Comparison of ENCODE assay signal across 7 cellular contexts in the genomic region with DNA sequence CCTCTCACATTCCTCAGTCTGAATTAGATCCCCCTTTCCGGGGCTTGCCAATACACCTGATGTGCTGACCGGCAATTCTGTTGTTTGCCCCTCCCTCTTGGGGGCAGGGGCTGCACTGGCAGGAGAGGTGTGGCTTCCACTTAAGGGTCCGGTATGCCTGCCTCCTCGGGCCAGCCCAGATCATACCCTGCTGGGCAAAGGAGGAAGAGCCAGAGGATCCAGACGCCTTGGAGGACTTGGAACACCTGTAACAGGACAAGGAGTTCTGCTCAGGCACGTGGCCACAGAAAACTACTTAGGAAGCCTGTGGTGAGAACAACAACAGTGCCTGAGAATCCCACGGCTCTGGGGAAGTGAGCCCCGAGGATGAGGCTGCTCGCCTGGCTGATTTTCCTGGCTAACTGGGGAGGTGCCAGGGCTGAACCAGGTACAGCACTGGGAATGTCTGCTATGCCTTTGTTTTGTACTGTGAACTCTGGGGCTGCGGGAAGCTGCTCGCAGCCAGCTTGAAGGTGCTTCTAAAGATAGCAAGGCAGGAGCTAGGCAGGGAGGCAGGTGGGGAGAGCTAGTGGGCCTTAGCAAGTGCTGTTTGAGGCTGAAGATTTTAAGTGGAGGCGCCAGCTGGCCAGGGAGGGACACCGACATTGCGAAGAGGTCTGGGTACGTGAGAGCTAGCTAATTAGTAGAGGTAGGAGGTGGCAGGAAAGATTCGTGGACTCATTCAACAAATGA. TPM values are rescaled to one million over a fixed set of nuclear protein-coding genes. Genes with fewer than 3 reads are reported as not detected.
DNase-seq lines count a peak whose midpoint lies in the region; ATAC-seq and TF ChIP-seq lines count a peak whose summit lies in the region.

A gene with protein sequence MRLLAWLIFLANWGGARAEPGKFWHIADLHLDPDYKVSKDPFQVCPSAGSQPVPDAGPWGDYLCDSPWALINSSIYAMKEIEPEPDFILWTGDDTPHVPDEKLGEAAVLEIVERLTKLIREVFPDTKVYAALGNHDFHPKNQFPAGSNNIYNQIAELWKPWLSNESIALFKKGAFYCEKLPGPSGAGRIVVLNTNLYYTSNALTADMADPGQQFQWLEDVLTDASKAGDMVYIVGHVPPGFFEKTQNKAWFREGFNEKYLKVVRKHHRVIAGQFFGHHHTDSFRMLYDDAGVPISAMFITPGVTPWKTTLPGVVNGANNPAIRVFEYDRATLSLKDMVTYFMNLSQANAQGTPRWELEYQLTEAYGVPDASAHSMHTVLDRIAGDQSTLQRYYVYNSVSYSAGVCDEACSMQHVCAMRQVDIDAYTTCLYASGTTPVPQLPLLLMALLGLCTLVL (plus strand): TSS at position 183 of the 732 bp plus-strand sequence. CDS start 184 bp downstream, at position 367.

- no peak within 1 kb of the TSS for H3K27ac ChIP-seq in MM.1S (ENCODE audit: low read length)

- peaks cover 13% of the 10 kb centered on the region for H3K27me3 Mint-ChIP-seq in activated T-cell treated with anti-CD3 and anti-CD28 coated beads, Interleukin-2, amount 50 U/mL, for 72 hours (ENCODE audit: low read depth)

- H3K36me3 ChIP-seq in MM.1S (replicated peaks; ENCODE audit: insufficient read depth, low read length) (no peaks in the 10 kb centered on the region), kidney epithelial cell (ENCODE audit: control insufficient read depth, insufficient read depth, low read length) (no peaks in the 10 kb centered on the region)

- H3K9me2 ChIP-seq in MM.1S (replicated peaks; ENCODE audit: insufficient read depth, low read length): no peaks in the 10 kb centered on the region

- no peaks in the 10 kb centered on the region for H4K20me1 ChIP-seq in MM.1S (ENCODE audit: insufficient read depth, low read length)

- H3K9me3 Mint-ChIP-seq in activated T-cell treated with anti-CD3 and anti-CD28 coated beads, Interleukin-2, amount 50 U/mL, for 72 hours: no peaks in the 10 kb centered on the region

- peaks cover 15% of the 10 kb centered on the region for H3K4me1 ChIP-seq in MM.1S (ENCODE audit: low read length)

- peak; percentile 11; the same call in 1 of the 2 replicates for TF ChIP-seq CTCF in MM.1S (IDR thresholded peaks at IDR 0.05; ENCODE audit: low read length)
- TF ChIP-seq CTCF in kidney epithelial cell (IDR thresholded peaks at IDR 0.05; ENCODE audit: insufficient read depth, low read length, poor library complexity, severe bottlenecking): peak; percentile 40

- H2AFZ ChIP-seq in MM.1S (ENCODE audit: low read length): peak within 1 kb of the TSS; percentile 77

- no peaks in the 10 kb centered on the region for H3K79me2 ChIP-seq in MM.1S (ENCODE audit: low read length)

- ATAC-seq in activated T-cell treated with anti-CD3 and anti-CD28 coated beads, Interleukin-2, amount 50 U/mL, for 72 hours (replicated peaks in 1 of 2): peak; percentile 66 to 83
- ATAC-seq in HG02759 (IDR thresholded peaks at IDR 0.05; ENCODE audit: unreplicated experiment): no peak

- H3K36me3 Mint-ChIP-seq in activated T-cell treated with anti-CD3 and anti-CD28 coated beads, Interleukin-2, amount 50 U/mL, for 72 hours (ENCODE audit: insufficient read depth in 2 of 2): no peaks in the 10 kb centered on the region

- peak within 1 kb of the TSS; percentile 82 for H3K4me2 ChIP-seq in MM.1S (ENCODE audit: low read depth, low read length)

- peak within 1 kb of the TSS; percentile 73 to 85 for H3K4me3 Mint-ChIP-seq in activated T-cell treated with anti-CD3 and anti-CD28 coated beads, Interleukin-2, amount 50 U/mL, for 72 hours

- H3K9me3 ChIP-seq in MM.1S (replicated peaks; ENCODE audit: insufficient read depth, low read length): no peaks in the 10 kb centered on the region

- no peaks in the 10 kb centered on the region for H3K27me3 ChIP-seq in MM.1S (replicated peaks; ENCODE audit: insufficient read depth, low read length)
- peaks cover 2% of the 10 kb centered on the region for H3K27me3 ChIP-seq in kidney epithelial cell (ENCODE audit: control insufficient read depth, insufficient read depth, low read length)

- no peak within 1 kb of the TSS for H3K27ac Mint-ChIP-seq in activated T-cell treated with anti-CD3 and anti-CD28 coated beads, Interleukin-2, amount 50 U/mL, for 72 hours

- DNase-seq in ELF-1 (ENCODE audit: low read depth, low spot score) (peak; percentile 88), MM.1S (peak; percentile 24), kidney epithelial cell (ENCODE audit: low read depth) (peak; percentile 35), mesenteric fat pad (ENCODE audit: low spot score) (no peak)
- DNase-seq in activated T-cell treated with anti-CD3 and anti-CD28 coated beads, Interleukin-2, amount 50 U/mL, for 72 hours: peak in 1 of 2 donors; percentile 33
- DNase-seq in activated CD8-positive, alpha-beta memory T cell treated with anti-CD3 and anti-CD28 coated beads, Interleukin-2, amount 50 U/mL, for 4 hours: no peak

- H3K4me3 ChIP-seq in MM.1S (ENCODE audit: low read length) (peak within 1 kb of the TSS; percentile 53), kidney epithelial cell (ENCODE audit: low read depth, low read length) (peak within 1 kb of the TSS; percentile 45)

- H3K4me1 Mint-ChIP-seq in activated T-cell treated with anti-CD3 and anti-CD28 coated beads, Interleukin-2, amount 50 U/mL, for 72 hours (ENCODE audit: low read depth): peaks cover 21% of the 10 kb centered on the region

- peak within 1 kb of the TSS; percentile 32; the same call in 1 of the 2 replicates for H3K9ac ChIP-seq in MM.1S (ENCODE audit: low read length)

- H3F3A ChIP-seq in MM.1S (ENCODE audit: insufficient read depth, low read length): peaks cover 4% of the 10 kb centered on the region; the same call in 1 of the 2 replicates

RNA-seq across cellular contexts. Expression of the gene that starts here (rescaled TPM):
- total RNA-seq in activated T-cell treated with anti-CD3 and anti-CD28 coated beads, Interleukin-2, amount 50 U/mL, for 72 hours: 1 to 10 TPM in 1 of 2 donors, under 1 TPM in 1; 0.41 to 1.5 TPM
- total RNA-seq in kidney epithelial cell (20.1 and 23.3 TPM in 2 replicates), mesenteric fat pad (not detected)

Comparison
In these comparisons a context has a peak if more than half of its experiments do, and no peak if none do; other contexts are left out.
1. DNase-seq: peak in ELF-1 (single experiment), MM.1S (single experiment) and kidney epithelial cell (single experiment); none in mesenteric fat pad (single experiment) and activated CD8-positive, alpha-beta memory T cell treated with anti-CD3 and anti-CD28 coated beads, Interleukin-2, amount 50 U/mL, for 4 hours (single experiment).